In genomic region chr22:29394931-29395581, GRCh38 we compare ENCODE assay signal across 8 cellular contexts. TPM values are rescaled to one million over a fixed set of nuclear protein-coding genes. Genes with fewer than 3 reads are reported as not detected.
DNase-seq lines count a peak whose midpoint lies in the region; ATAC-seq and TF ChIP-seq lines count a peak whose summit lies in the region.

No MANE protein-coding gene starts in this region.

- no peak overlapping the region for H3K27ac Mint-ChIP-seq in activated CD4-positive, alpha-beta T cell treated with anti-CD3 and anti-CD28 coated beads for 36 hours
- H3K27ac Mint-ChIP-seq in dendritic cell treated with granulocyte-macrophage colony-stimulating factor and Interleukin-4, amounts not matched to agents 40 ng/mL and 50 ng/mL, for 4 days: peak overlapping the region; percentile 70

- H3K27me3 ChIP-seq in right lobe of liver: no peaks in the 10 kb centered on the region

- no peaks in the 10 kb centered on the region for H3K9me3 ChIP-seq in right lobe of liver

- 0% methylated on average over 10 of the region's 10 CpGs for WGBS in right lobe of liver (ENCODE audit: insufficient coverage, low coverage, low lambda C conversion rate, missing lambda C conversion rate)

- no peaks in the 10 kb centered on the region for H3K9me3 Mint-ChIP-seq in activated CD4-positive, alpha-beta T cell treated with anti-CD3 and anti-CD28 coated beads for 36 hours (ENCODE audit: low read depth)
- H3K9me3 Mint-ChIP-seq in dendritic cell treated with granulocyte-macrophage colony-stimulating factor and Interleukin-4, amounts not matched to agents 40 ng/mL and 50 ng/mL, for 4 days: no peaks in the 10 kb centered on the region

- no peaks in the 10 kb centered on the region for H3K4me1 ChIP-seq in right lobe of liver

- no peaks in the 10 kb centered on the region for H3K27me3 Mint-ChIP-seq in activated CD4-positive, alpha-beta T cell treated with anti-CD3 and anti-CD28 coated beads for 36 hours
- peaks cover 4% of the 10 kb centered on the region for H3K27me3 Mint-ChIP-seq in dendritic cell treated with granulocyte-macrophage colony-stimulating factor and Interleukin-4, amounts not matched to agents 40 ng/mL and 50 ng/mL, for 4 days

- ATAC-seq in HG02798 (IDR thresholded peaks at IDR 0.05; ENCODE audit: poor library complexity, unreplicated experiment): peak; percentile 38
- ATAC-seq in activated CD4-positive, alpha-beta T cell treated with anti-CD3 and anti-CD28 coated beads for 36 hours: peak; percentile 97
- ATAC-seq in right lobe of liver: peak; percentile 92 to 95 (median 94)
- ATAC-seq in HG03045 (IDR thresholded peaks at IDR 0.05; ENCODE audit: unreplicated experiment): no peak

- DNase-seq in COLO668 (lab: John Stamatoyannopoulos, UW; ENCODE audit: unreplicated experiment) (peak; percentile 71), NCI-H510A treated with DMSO at 0.1 percent for 48 hours (lab: John Stamatoyannopoulos, UW) (peak; percentile 74), right lobe of liver (peak; percentile 59 to 72 (median 64))
- DNase-seq in activated CD4-positive, alpha-beta T cell treated with anti-CD3 and anti-CD28 coated beads for 36 hours: peak; percentile 82
- DNase-seq in stimulated activated CD4-positive, alpha-beta T cell treated with anti-CD3 and anti-CD28 coated beads, TNF-alpha, amount 100 ng/mL, for 4 hours (ENCODE audit: low read depth in 3 of 3): peak; percentile 31 to 46 (median 44)

- peaks cover 2% of the 10 kb centered on the region for H3K4me1 Mint-ChIP-seq in activated CD4-positive, alpha-beta T cell treated with anti-CD3 and anti-CD28 coated beads for 36 hours
- peaks cover 46% of the 10 kb centered on the region for H3K4me1 Mint-ChIP-seq in dendritic cell treated with granulocyte-macrophage colony-stimulating factor and Interleukin-4, amounts not matched to agents 40 ng/mL and 50 ng/mL, for 4 days (ENCODE audit: low read depth)

- peak; percentile 78 to 83 (median 80) for TF ChIP-seq CTCF in right lobe of liver (IDR thresholded peaks at IDR 0.05)

- H3K36me3 ChIP-seq in right lobe of liver: no peaks in the 10 kb centered on the region

- no peak overlapping the region for H3K4me3 Mint-ChIP-seq in activated CD4-positive, alpha-beta T cell treated with anti-CD3 and anti-CD28 coated beads for 36 hours
- H3K4me3 Mint-ChIP-seq in dendritic cell treated with granulocyte-macrophage colony-stimulating factor and Interleukin-4, amounts not matched to agents 40 ng/mL and 50 ng/mL, for 4 days: no peak overlapping the region

- no peaks in the 10 kb centered on the region for H3K36me3 Mint-ChIP-seq in activated CD4-positive, alpha-beta T cell treated with anti-CD3 and anti-CD28 coated beads for 36 hours (ENCODE audit: low read depth)
- no peaks in the 10 kb centered on the region for H3K36me3 Mint-ChIP-seq in dendritic cell treated with granulocyte-macrophage colony-stimulating factor and Interleukin-4, amounts not matched to agents 40 ng/mL and 50 ng/mL, for 4 days (ENCODE audit: low read depth)

- no peak overlapping the region for H3K27ac ChIP-seq in right lobe of liver

- H3K4me3 ChIP-seq in right lobe of liver: no peak overlapping the region

- POLR2A ChIA-PET in activated CD4-positive, alpha-beta T cell treated with anti-CD3 and anti-CD28 coated beads for 36 hours (lab: Charles Lee): no interaction called here

- no peak for TF ChIP-seq POLR2A in right lobe of liver (IDR thresholded peaks at IDR 0.05)

- CTCF ChIA-PET in activated CD4-positive, alpha-beta T cell treated with anti-CD3 and anti-CD28 coated beads for 36 hours (lab: Charles Lee): interaction anchor here (0.6 to 1.5 kb wide), 7 partner anchors 28 to 294 kb away, joined by 3 to 4 read pairs (median 3); no protein-coding TSS in a partner anchor

- intact Hi-C loops in activated CD4-positive, alpha-beta T cell treated with anti-CD3 and anti-CD28 coated beads for 36 hours (cut with DNase I, micrococcal nuclease): loop anchor here (1.0 to 10.0 kb wide), 3 partner anchors 75 to 130 kb away; no protein-coding TSS in a partner anchor
- intact Hi-C loops in dendritic cell treated with granulocyte-macrophage colony-stimulating factor and Interleukin-4, amounts not matched to agents 40 ng/mL and 50 ng/mL, for 4 days (cut with micrococcal nuclease): loop anchor here (2.0 kb wide), 1 partner anchor 130 kb away; no protein-coding TSS in a partner anchor
- intact Hi-C loops in right lobe of liver (cut with DNase I): loop anchor here in 1 of 2 donors (5.0 to 10.0 kb wide), 2 partner anchors 140 to 997 kb away; no protein-coding TSS in a partner anchor

RNA-seq across cellular contexts. Expression of gene AP1B1, which starts 6.7 kb away (rescaled TPM):
- total RNA-seq in activated CD4-positive, alpha-beta T cell treated with anti-CD3 and anti-CD28 coated beads for 36 hours: 10 to 100 TPM; 56.6 to 59.9 TPM
- 10 to 100 TPM; 35.7 to 63.2 (median 44.4) TPM for total RNA-seq in right lobe of liver

RNA-seq across cellular contexts. Expression of gene RFPL1, which starts 43.3 kb away (rescaled TPM):
- total RNA-seq in activated CD4-positive, alpha-beta T cell treated with anti-CD3 and anti-CD28 coated beads for 36 hours: not detected
- under 1 TPM in 2 of 6 experiments, not detected in 4; 0.35 to 0.37 TPM for total RNA-seq in right lobe of liver
